8 cellular contexts compared by ENCODE assay signal in the genomic region with DNA sequence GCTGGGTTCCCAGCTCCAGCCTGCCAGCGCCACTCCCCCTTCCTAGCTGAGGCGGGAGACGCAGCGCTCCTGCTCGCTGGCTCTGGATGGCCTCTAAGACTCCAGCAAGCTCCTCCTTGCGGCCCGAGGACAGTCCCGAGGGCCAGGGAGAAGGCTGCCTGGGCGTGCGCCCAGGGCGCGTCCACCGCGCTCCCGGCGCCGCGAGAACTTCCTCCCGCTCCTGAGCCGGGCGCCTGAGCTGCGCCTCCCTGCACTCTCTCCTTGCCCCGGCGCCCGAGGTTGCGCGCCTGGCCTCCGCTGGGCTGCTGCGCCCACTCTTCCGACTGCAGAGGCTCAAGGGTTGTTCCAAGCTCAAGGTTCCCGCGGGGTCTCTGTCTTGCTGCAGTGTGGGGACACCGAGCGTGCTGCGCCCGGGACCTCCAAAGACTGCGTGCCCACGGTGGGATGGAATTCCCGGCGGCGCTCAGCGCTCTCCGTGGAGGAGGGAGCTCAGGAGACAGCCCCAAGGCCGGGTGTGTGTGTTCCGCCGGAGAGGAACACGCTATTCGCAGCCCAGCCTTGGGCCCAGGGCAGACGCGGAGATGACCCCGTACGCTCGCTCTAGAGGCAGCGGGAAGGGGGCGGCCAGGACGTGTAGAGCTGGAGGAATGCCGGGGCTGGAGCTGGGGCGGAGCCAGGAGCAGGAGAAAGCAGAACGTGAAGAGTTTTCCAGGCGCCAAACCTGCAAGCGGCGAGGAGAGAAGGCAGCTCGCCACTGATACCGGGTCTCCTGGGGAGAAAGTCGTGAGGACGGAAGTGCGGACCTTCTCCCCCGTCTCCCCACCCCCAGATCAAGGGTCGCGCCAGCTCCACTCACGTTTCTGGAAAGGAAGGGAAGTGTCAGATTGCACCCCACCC. TPM values are rescaled to one million over a fixed set of nuclear protein-coding genes. Genes with fewer than 3 reads are reported as not detected.
A peak's percentile ranks its signal among the peaks of the same experiment; 100 is the strongest.
DNase-seq lines count a peak whose midpoint lies in the region; ATAC-seq and TF ChIP-seq lines count a peak whose summit lies in the region.

A gene with protein sequence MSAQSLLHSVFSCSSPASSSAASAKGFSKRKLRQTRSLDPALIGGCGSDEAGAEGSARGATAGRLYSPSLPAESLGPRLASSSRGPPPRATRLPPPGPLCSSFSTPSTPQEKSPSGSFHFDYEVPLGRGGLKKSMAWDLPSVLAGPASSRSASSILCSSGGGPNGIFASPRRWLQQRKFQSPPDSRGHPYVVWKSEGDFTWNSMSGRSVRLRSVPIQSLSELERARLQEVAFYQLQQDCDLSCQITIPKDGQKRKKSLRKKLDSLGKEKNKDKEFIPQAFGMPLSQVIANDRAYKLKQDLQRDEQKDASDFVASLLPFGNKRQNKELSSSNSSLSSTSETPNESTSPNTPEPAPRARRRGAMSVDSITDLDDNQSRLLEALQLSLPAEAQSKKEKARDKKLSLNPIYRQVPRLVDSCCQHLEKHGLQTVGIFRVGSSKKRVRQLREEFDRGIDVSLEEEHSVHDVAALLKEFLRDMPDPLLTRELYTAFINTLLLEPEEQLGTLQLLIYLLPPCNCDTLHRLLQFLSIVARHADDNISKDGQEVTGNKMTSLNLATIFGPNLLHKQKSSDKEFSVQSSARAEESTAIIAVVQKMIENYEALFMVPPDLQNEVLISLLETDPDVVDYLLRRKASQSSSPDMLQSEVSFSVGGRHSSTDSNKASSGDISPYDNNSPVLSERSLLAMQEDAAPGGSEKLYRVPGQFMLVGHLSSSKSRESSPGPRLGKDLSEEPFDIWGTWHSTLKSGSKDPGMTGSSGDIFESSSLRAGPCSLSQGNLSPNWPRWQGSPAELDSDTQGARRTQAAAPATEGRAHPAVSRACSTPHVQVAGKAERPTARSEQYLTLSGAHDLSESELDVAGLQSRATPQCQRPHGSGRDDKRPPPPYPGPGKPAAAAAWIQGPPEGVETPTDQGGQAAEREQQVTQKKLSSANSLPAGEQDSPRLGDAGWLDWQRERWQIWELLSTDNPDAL (N-terminal part only) (minus strand): TSS at position 777 of the 897 bp plus-strand sequence. CDS start 1,092 bp downstream, outside the sequence.

- no peak within 1 kb of the TSS for H3K23ac ChIP-seq in H9 (ENCODE audit: insufficient read length, low read depth, low read length)

- no peak within 1 kb of the TSS for H3T11ph ChIP-seq in H9 (ENCODE audit: low read length)

- H2AFZ ChIP-seq in ACC112 (ENCODE audit: low read length, unreplicated experiment) = peak within 1 kb of the TSS; percentile 95
- no peak within 1 kb of the TSS for H2AFZ ChIP-seq in H9 (ENCODE audit: low read length)

- no peak within 1 kb of the TSS for H3K18ac ChIP-seq in H9 (ENCODE audit: insufficient read length, low read depth, low read length)

- H3K4me3 Mint-ChIP-seq in H9 (peak within 1 kb of the TSS; percentile 61 to 85), brain (peak within 1 kb of the TSS; percentile 79 to 90 (median 87))

- no peak within 1 kb of the TSS for H2BK12ac ChIP-seq in H9 (ENCODE audit: insufficient read length, low read depth, low read length)

- H3K27ac Mint-ChIP-seq in H9 (no peak within 1 kb of the TSS), brain (peak within 1 kb of the TSS in 2 of 5 experiments; percentile 51 to 59)

- H3K4me1 ChIP-seq in ACC112 (ENCODE audit: control insufficient read depth, insufficient read depth, low read length, unreplicated experiment) (peaks cover 12% of the 10 kb centered on the region), H9 (ENCODE audit: insufficient read depth, low read length) (no peaks in the 10 kb centered on the region), testis (no peaks in the 10 kb centered on the region)

- DNase-seq in H9 = peak; percentile 62
- DNase-seq in kidney tubule cell (ENCODE audit: low spot score) = peak; percentile 76
- peak; percentile 50 for DNase-seq in testis
- DNase-seq in GM19240 (ENCODE audit: insufficient read length, low spot score) = no peak
- DNase-seq in putamen (ENCODE audit: low spot score) = no peak

- H3K4me2 ChIP-seq in H9 (ENCODE audit: insufficient read depth, insufficient read length, low read length) = peak within 1 kb of the TSS; percentile 75

- no peak for ATAC-seq in GM19328 (IDR thresholded peaks at IDR 0.05; ENCODE audit: unreplicated experiment)

- no peak within 1 kb of the TSS for H2BK5ac ChIP-seq in H9 (ENCODE audit: insufficient read length, low read length)

- intact Hi-C loops in testis (cut with DNase I; ENCODE audit: low total_unique reads) = no loop called here

- no peak within 1 kb of the TSS for H4K5ac ChIP-seq in H9 (ENCODE audit: insufficient read length, low read depth, low read length)

- no peak within 1 kb of the TSS for H3K56ac ChIP-seq in H9 (ENCODE audit: insufficient read length, low read depth, low read length)

- no peak within 1 kb of the TSS for H3K9ac ChIP-seq in H9 (ENCODE audit: extremely low read depth, insufficient read length, low read length)

- H2BK120ac ChIP-seq in H9 (ENCODE audit: low read depth, low read length, poor library complexity, severe bottlenecking) = no peak within 1 kb of the TSS

- H3K9me3 Mint-ChIP-seq in H9 (peaks cover 68 to 75% of the 10 kb centered on the region in 2 experiments), brain (peaks cover 0 to 12% (median 0%) of the 10 kb centered on the region in 5 experiments)

- no peak within 1 kb of the TSS for H4K8ac ChIP-seq in H9 (replicated peaks; ENCODE audit: insufficient read length, low read depth, low read length)

- no peak for TF ChIP-seq CTCF in H9 (conservative IDR thresholded peaks at IDR 0.05)
- TF ChIP-seq CTCF in brain (conservative IDR thresholded peaks at IDR 0.05) = no peak
- TF ChIP-seq CTCF in testis (IDR thresholded peaks at IDR 0.05) = no peak

- H2AK5ac ChIP-seq in H9 (ENCODE audit: insufficient read length, low read length) = no peak within 1 kb of the TSS

- H3K4me1 Mint-ChIP-seq in H9 (peaks cover 3 to 11% of the 10 kb centered on the region in 2 experiments; a peak in 2 of 4 replicates), brain (peaks cover 4% of the 10 kb centered on the region)

- peaks cover 98% of the 10 kb centered on the region for H3K27me3 Mint-ChIP-seq in H9 (ENCODE audit: low read depth)
- H3K27me3 Mint-ChIP-seq in brain = peaks cover 61% of the 10 kb centered on the region

- H3K14ac ChIP-seq in H9 (ENCODE audit: insufficient read depth, low read length) = no peak within 1 kb of the TSS; the same call in 1 of the 2 replicates

- H2BK20ac ChIP-seq in H9 (ENCODE audit: low read depth, low read length, poor library complexity, severe bottlenecking) = no peak within 1 kb of the TSS

- H4K20me1 ChIP-seq in H9 (ENCODE audit: control insufficient read depth, insufficient read depth, insufficient read length) = no peaks in the 10 kb centered on the region

- no peak within 1 kb of the TSS for H4K91ac ChIP-seq in H9 (ENCODE audit: insufficient read length, low read depth, low read length)

- H3K36me3 ChIP-seq in ACC112 (ENCODE audit: insufficient read depth, low read length) = no peaks in the 10 kb centered on the region
- no peaks in the 10 kb centered on the region for H3K36me3 ChIP-seq in testis (ENCODE audit: low read depth, missing control alignments)

- no peak for TF ChIP-seq POLR2A in testis (IDR thresholded peaks at IDR 0.05)

- peaks cover 19% of the 10 kb centered on the region for H3K23me2 ChIP-seq in H9 (ENCODE audit: insufficient read length, low read depth, low read length, poor library complexity, severe bottlenecking)

- H3K9me3 ChIP-seq in H9 (ENCODE audit: control insufficient read depth, low read depth, low read length) (no peaks in the 10 kb centered on the region), testis (no peaks in the 10 kb centered on the region)

- H2BK15ac ChIP-seq in H9 (ENCODE audit: low read depth, low read length) = no peak within 1 kb of the TSS

- H3K36me3 Mint-ChIP-seq in H9 (ENCODE audit: insufficient read depth in 1 of 3, low read depth in 3 of 3) (no peaks in the 10 kb centered on the region), brain (no peaks in the 10 kb centered on the region)

- H3K27me3 ChIP-seq in ACC112 (ENCODE audit: insufficient read depth, low read length) = peaks cover 35% of the 10 kb centered on the region
- H3K27me3 ChIP-seq in H9 (ENCODE audit: insufficient read depth, low read length) = peaks cover 45% of the 10 kb centered on the region
- no peaks in the 10 kb centered on the region for H3K27me3 ChIP-seq in testis

- WGBS in H9 (ENCODE audit: extremely low coverage, insufficient read length, low lambda C conversion rate) = no CpG with 5 or more reads among the region's 71 CpGs
- 2% methylated on average over 21 of the region's 71 CpGs; no CpG with 5 or more reads in 1 of the 2 donors for WGBS in testis, 2 donors

- no peak within 1 kb of the TSS for H3K27ac ChIP-seq in ACC112 (ENCODE audit: low read depth, low read length)
- no peak within 1 kb of the TSS for H3K27ac ChIP-seq in H9 (ENCODE audit: insufficient read length, low read depth, low read length)
- no peak within 1 kb of the TSS for H3K27ac ChIP-seq in testis

- H3K79me2 ChIP-seq in ACC112 (ENCODE audit: control insufficient read depth, insufficient read depth, low read length, unreplicated experiment) (no peaks in the 10 kb centered on the region), H9 (ENCODE audit: insufficient read depth, low read length) (no peaks in the 10 kb centered on the region)

- H3K4me3 ChIP-seq in ACC112 (ENCODE audit: low read depth, low read length) = peak within 1 kb of the TSS; percentile 91
- H3K4me3 ChIP-seq in testis = peak within 1 kb of the TSS; percentile 21 to 38

- H3K4ac ChIP-seq in H9 (ENCODE audit: low read depth, low read length) = no peak within 1 kb of the TSS

- H3K79me1 ChIP-seq in H9 (ENCODE audit: insufficient read depth, low read depth, low read length, poor library complexity, severe bottlenecking) = no peaks in the 10 kb centered on the region

RNA-seq across cellular contexts. Expression of the gene that starts here (rescaled TPM):
- total RNA-seq in H9 (2021) = 0.07 and 0.15 TPM in 2 replicates
- polyA plus RNA-seq in brain (ENCODE audit: insufficient read depth, low read depth, low replicate concordance) = 0.44 TPM
- total RNA-seq in testis = 10 to 100 TPM in 1 of 2 donors, 1 to 10 TPM in 1; 5.7 to 11.8 TPM
- polyA plus RNA-seq in testis (ENCODE audit: insufficient read depth, low read depth, low replicate concordance) = 4.8 TPM

Comparison
In these comparisons a context has a peak if more than half of its experiments do, and no peak if none do; other contexts are left out.
1. Peak in DNase-seq and H3K4me2 ChIP-seq in H9; RNA of the gene not detected or under 1 TPM.
2. DNase-seq: peak in kidney tubule cell (single experiment) and testis (single experiment); none in GM19240 (single experiment) and putamen (single experiment).